In genomic region chr3:168096210-168096795, GRCh38 we compare ENCODE assay signal across 1 cellular context.
A peak's percentile ranks its signal among the peaks of the same experiment; 100 is the strongest.
TF ChIP-seq lines count a peak whose summit lies in the region.

No MANE protein-coding gene starts in this region.

TF ChIP-seq in K562, 482 proteins besides CTCF, POLR2A, EP300 and RAD21 (continued from another document and continues in another):
- TF ChIP-seq ZNF407 (IDR thresholded peaks at IDR 0.05; ENCODE audit: low read depth), result no peak; the same call in 1 of the 2 replicates
- TF ChIP-seq RBM25 (IDR thresholded peaks at IDR 0.05; ENCODE audit: low read depth, low read length, severe bottlenecking), result no peak
- 0 out of 2 replicates have a peak, but pooled peaks have one; percentile 9 for TF ChIP-seq ZNF740 (CRISPR knock-in tag; IDR thresholded peaks at IDR 0.05)
- no peak for TF ChIP-seq ZNF740 (tag; IDR thresholded peaks at IDR 0.05)
- TF ChIP-seq NCOR1 (IDR thresholded peaks at IDR 0.05), result peak; percentile 13
- no peak for TF ChIP-seq MED1 (CRISPR knock-in tag; IDR thresholded peaks at IDR 0.05; ENCODE audit: borderline replicate concordance)
- TF ChIP-seq ESRRB (CRISPR knock-in tag; IDR thresholded peaks at IDR 0.05; ENCODE audit: borderline replicate concordance), result no peak
- no peak for TF ChIP-seq STAG1 (CRISPR knock-in tag; IDR thresholded peaks at IDR 0.05; ENCODE audit: borderline replicate concordance)
- no peak for TF ChIP-seq MCM7 (IDR thresholded peaks at IDR 0.05)
- no peak for TF ChIP-seq ZNF175 (CRISPR knock-in tag; IDR thresholded peaks at IDR 0.05; ENCODE audit: low read depth)
- no peak for TF ChIP-seq ELK3 (CRISPR knock-in tag; IDR thresholded peaks at IDR 0.05)
- no peak for TF ChIP-seq EZH2 (IDR thresholded peaks at IDR 0.05; ENCODE audit: borderline replicate concordance, low read depth, low read length)
- TF ChIP-seq SRSF1 (IDR thresholded peaks at IDR 0.05; ENCODE audit: low read depth, low read length), result no peak
- TF ChIP-seq PRDM10 (IDR thresholded peaks at IDR 0.05; ENCODE audit: partially characterized antibody), result no peak
- TF ChIP-seq BRF1 (IDR thresholded peaks at IDR 0.05; ENCODE audit: borderline replicate concordance, extremely low read depth, insufficient read length), result no peak
- TF ChIP-seq RHOXF2B (CRISPR knock-in tag; conservative IDR thresholded peaks at IDR 0.05), result no peak
- no peak for TF ChIP-seq ILF3 (IDR thresholded peaks at IDR 0.05; ENCODE audit: borderline replicate concordance)
- TF ChIP-seq LEF1 (IDR thresholded peaks at IDR 0.05), result no peak
- 0 out of 2 replicates have a peak, but pooled peaks have one; percentile 25 for TF ChIP-seq MIER1 (IDR thresholded peaks at IDR 0.05; ENCODE audit: low read depth)
- no peak for TF ChIP-seq PREB (CRISPR knock-in tag; IDR thresholded peaks at IDR 0.05)
- peak; percentile 73; the same call in 1 of the 2 replicates for TF ChIP-seq ZNF589 (CRISPR knock-in tag; IDR thresholded peaks at IDR 0.05; ENCODE audit: low read depth)
- no peak for TF ChIP-seq PPARD (CRISPR knock-in tag; IDR thresholded peaks at IDR 0.05)
- no peak for TF ChIP-seq RBM17 (IDR thresholded peaks at IDR 0.05; ENCODE audit: borderline replicate concordance, low read depth, low read length)
- TF ChIP-seq PRPF4 (IDR thresholded peaks at IDR 0.05; ENCODE audit: insufficient read depth, low read depth, low read length, poor library complexity, severe bottlenecking), result no peak
- no peak for TF ChIP-seq ARID3B (CRISPR knock-in tag; IDR thresholded peaks at IDR 0.05; ENCODE audit: borderline replicate concordance)
- no peak for TF ChIP-seq TCF7L2 (IDR thresholded peaks at IDR 0.05; ENCODE audit: low read depth, low read length)
- TF ChIP-seq HBP1 (CRISPR knock-in tag; IDR thresholded peaks at IDR 0.05), result peak; percentile 94
- TF ChIP-seq C11orf30 (IDR thresholded peaks at IDR 0.05; ENCODE audit: low read depth), result no peak
- no peak for TF ChIP-seq ILK (tag; IDR thresholded peaks at IDR 0.05; ENCODE audit: borderline replicate concordance, low read depth)
- TF ChIP-seq ZNF280A (IDR thresholded peaks at IDR 0.05; ENCODE audit: low read depth, partially characterized antibody), result no peak
- peak; percentile 99 for TF ChIP-seq MNT (conservative IDR thresholded peaks at IDR 0.05)
- TF ChIP-seq TBL1XR1 (IDR thresholded peaks at IDR 0.05; ENCODE audit: low read length in 2 of 2), result 0 out of 4 replicates have a peak, but pooled peaks of 1 of the 2 experiments have one; percentile 10
- TF ChIP-seq ZKSCAN8 (CRISPR knock-in tag; IDR thresholded peaks at IDR 0.05), result no peak
- no peak for TF ChIP-seq HCFC1 (IDR thresholded peaks at IDR 0.05; ENCODE audit: low read depth, low read length)
- TF ChIP-seq HDGF (IDR thresholded peaks at IDR 0.05), result no peak
- 0 out of 2 replicates have a peak, but pooled peaks have one; percentile 28 for TF ChIP-seq MEF2D (tag; conservative IDR thresholded peaks at IDR 0.05; ENCODE audit: low read depth)
- 0 out of 2 replicates have a peak, but pooled peaks have one; percentile 34 for TF ChIP-seq SMAD3 (CRISPR knock-in tag; conservative IDR thresholded peaks at IDR 0.05)
- TF ChIP-seq RCOR1 (IDR thresholded peaks at IDR 0.05; ENCODE audit: borderline replicate concordance in 1 of 2, low read depth in 2 of 2, low read length in 2 of 2), result no peak
- TF ChIP-seq ZSCAN32 (CRISPR knock-in tag; IDR thresholded peaks at IDR 0.05), result no peak
